20 cellular contexts compared by ENCODE assay signal in genomic region chrY:14235070-14235469, GRCh38.
DNase-seq lines count a peak whose midpoint lies in the region; ATAC-seq and TF ChIP-seq lines count a peak whose summit lies in the region.
"Had no signal": no experiment of that assay in that cellular context is flagged by ENCODE, and none has a peak within 500 bp of the region (broad histone marks: within the 10 kb centered on the region; RNA-seq: fewer than 3 reads in every experiment).

No MANE protein-coding gene starts in this region.

- H3K27me3 Mint-ChIP-seq in activated CD4-positive, alpha-beta memory T cell treated with anti-CD3 and anti-CD28 coated beads for 36 hours = peaks cover 10% of the 10 kb centered on the region
- no peaks in the 10 kb centered on the region for H3K27me3 Mint-ChIP-seq in activated CD4-positive, alpha-beta memory T cell treated with anti-CD3 and anti-CD28 coated beads, Interleukin-2, amount 10 ng/mL, durations not matched to agents 7 days and 5 days
- H3K27me3 Mint-ChIP-seq: B cell; CD4-positive, CD25-positive, alpha-beta regulatory T cell had no signal

- CTCF ChIA-PET in activated CD4-positive, alpha-beta memory T cell treated with anti-CD3 and anti-CD28 coated beads for 36 hours (lab: Charles Lee) = no interaction called here
- CTCF ChIA-PET in activated CD4-positive, alpha-beta memory T cell treated with anti-CD3 and anti-CD28 coated beads, Interleukin-2, amount 10 ng/mL, durations not matched to agents 7 days and 5 days (lab: Charles Lee) = no interaction called here

- ATAC-seq in GM21381 (IDR thresholded peaks at IDR 0.05; ENCODE audit: unreplicated experiment) (peak; percentile 58), HG03442 (IDR thresholded peaks at IDR 0.05; ENCODE audit: unreplicated experiment) (peak; percentile 41)
- ATAC-seq in stimulated activated naive CD8-positive, alpha-beta T cell treated with anti-CD3 and anti-CD28 coated beads, Interleukin-15, Interleukin-2, amounts not matched to agents 100 U/mL and 50 U/mL, for 24 hours = peak; percentile 40
- ATAC-seq: HepG2 had no signal

- no peak overlapping the region for H3K27ac Mint-ChIP-seq in activated CD4-positive, alpha-beta memory T cell treated with anti-CD3 and anti-CD28 coated beads for 36 hours
- no peak overlapping the region for H3K27ac Mint-ChIP-seq in activated CD4-positive, alpha-beta memory T cell treated with anti-CD3 and anti-CD28 coated beads, Interleukin-2, amount 10 ng/mL, durations not matched to agents 7 days and 5 days
- H3K27ac Mint-ChIP-seq: B cell; CD4-positive, CD25-positive, alpha-beta regulatory T cell; HFFc6 had no signal

- no peak overlapping the region for H3K4me3 ChIP-seq in coronary artery
- H3K4me3 ChIP-seq: Peyer's patch had no signal

- TF ChIP-seq CTCF in coronary artery (IDR thresholded peaks at IDR 0.05) = no peak

- no peak overlapping the region for H3K4me3 Mint-ChIP-seq in activated CD4-positive, alpha-beta memory T cell treated with anti-CD3 and anti-CD28 coated beads for 36 hours
- H3K4me3 Mint-ChIP-seq in activated CD4-positive, alpha-beta memory T cell treated with anti-CD3 and anti-CD28 coated beads, Interleukin-2, amount 10 ng/mL, durations not matched to agents 7 days and 5 days = no peak overlapping the region
- H3K4me3 Mint-ChIP-seq: B cell; CD4-positive, CD25-positive, alpha-beta regulatory T cell; HFFc6 had no signal

- DNase-seq in activated CD4-positive, alpha-beta memory T cell treated with anti-CD3 and anti-CD28 coated beads for 36 hours = peak; percentile 9
- no peak for DNase-seq in activated CD4-positive, alpha-beta memory T cell treated with anti-CD3 and anti-CD28 coated beads, Interleukin-2, amount 10 ng/mL, durations not matched to agents 7 days and 5 days
- no peak for DNase-seq in stimulated activated naive CD8-positive, alpha-beta T cell treated with anti-CD3 and anti-CD28 coated beads, Interleukin-15, Interleukin-2, amounts not matched to agents 100 U/mL and 50 U/mL, for 24 hours
- DNase-seq in UCSD-AML1 (lab: John Stamatoyannopoulos, UW; ENCODE audit: unreplicated experiment) (no peak), coronary artery (ENCODE audit: low spot score) (no peak)
- no peak for DNase-seq in activated effector memory CD4-positive, alpha-beta T cell treated with anti-CD3 and anti-CD28 coated beads, Interleukin-2, amount 50 U/mL, for 16 hours
- DNase-seq: CD4-positive, CD25-positive, alpha-beta regulatory T cell; COR-L47; DMS 273 treated with DMSO at 0.1 percent for 48 hours; H7; HFFc6; KBM-7; NCI-H1105; NCI-H2081 treated with DMSO at 0.1 percent for 48 hours; NCI-H446 treated with DMSO at 0.1 percent for 48 hours; Peyer's patch had no signal

- POLR2A ChIA-PET in activated CD4-positive, alpha-beta memory T cell treated with anti-CD3 and anti-CD28 coated beads for 36 hours (lab: Charles Lee) = no interaction called here
- POLR2A ChIA-PET in activated CD4-positive, alpha-beta memory T cell treated with anti-CD3 and anti-CD28 coated beads, Interleukin-2, amount 10 ng/mL, durations not matched to agents 7 days and 5 days (lab: Charles Lee) = no interaction called here

- no peak overlapping the region for H3K27ac ChIP-seq in coronary artery
- H3K27ac ChIP-seq: Peyer's patch had no signal

- no peaks in the 10 kb centered on the region for H3K9me3 Mint-ChIP-seq in activated CD4-positive, alpha-beta memory T cell treated with anti-CD3 and anti-CD28 coated beads for 36 hours
- H3K9me3 Mint-ChIP-seq in activated CD4-positive, alpha-beta memory T cell treated with anti-CD3 and anti-CD28 coated beads, Interleukin-2, amount 10 ng/mL, durations not matched to agents 7 days and 5 days = peaks cover 2% of the 10 kb centered on the region
- H3K9me3 Mint-ChIP-seq: CD4-positive, CD25-positive, alpha-beta regulatory T cell had no signal

- H3K36me3 Mint-ChIP-seq in activated CD4-positive, alpha-beta memory T cell treated with anti-CD3 and anti-CD28 coated beads for 36 hours = no peaks in the 10 kb centered on the region
- no peaks in the 10 kb centered on the region for H3K36me3 Mint-ChIP-seq in activated CD4-positive, alpha-beta memory T cell treated with anti-CD3 and anti-CD28 coated beads, Interleukin-2, amount 10 ng/mL, durations not matched to agents 7 days and 5 days (ENCODE audit: low read depth)
- H3K36me3 Mint-ChIP-seq: CD4-positive, CD25-positive, alpha-beta regulatory T cell had no signal

- peaks cover 10% of the 10 kb centered on the region for H3K4me1 Mint-ChIP-seq in activated CD4-positive, alpha-beta memory T cell treated with anti-CD3 and anti-CD28 coated beads for 36 hours (ENCODE audit: low read depth)
- H3K4me1 Mint-ChIP-seq in activated CD4-positive, alpha-beta memory T cell treated with anti-CD3 and anti-CD28 coated beads, Interleukin-2, amount 10 ng/mL, durations not matched to agents 7 days and 5 days = no peaks in the 10 kb centered on the region
- H3K4me1 Mint-ChIP-seq: B cell had no signal

- intact Hi-C loops in activated CD4-positive, alpha-beta memory T cell treated with anti-CD3 and anti-CD28 coated beads for 36 hours (cut with micrococcal nuclease) = loop anchor here (1.0 to 2.0 kb wide), 3 partner anchors 53 to 110 kb away; no protein-coding TSS in a partner anchor
